ENCODE assay signal across 3 cellular contexts in genomic region chr10:69941730-69942129, GRCh38.
TF ChIP-seq lines count a peak whose summit lies in the region.

No MANE protein-coding gene starts in this region.

TF ChIP-seq in HepG2, 621 proteins besides CTCF, POLR2A, EP300 and RAD21:
- TF ChIP-seq ZNF879 (CRISPR knock-in tag; IDR thresholded peaks at IDR 0.05) (no peak), RERE (CRISPR knock-in tag; IDR thresholded peaks at IDR 0.05; ENCODE audit: low read depth) (no peak), HNRNPUL1 (IDR thresholded peaks at IDR 0.05; ENCODE audit: low read depth, low read length) (no peak), ATF7 (IDR thresholded peaks at IDR 0.05) (no peak), ATF7 (CRISPR knock-in tag; IDR thresholded peaks at IDR 0.05) (no peak), MXD4 (CRISPR knock-in tag; IDR thresholded peaks at IDR 0.05) (no peak), PRDM4 (CRISPR knock-in tag; IDR thresholded peaks at IDR 0.05; ENCODE audit: borderline replicate concordance) (no peak)

TF ChIP-seq in IMR-90, 13 proteins besides CTCF, POLR2A, EP300 and RAD21:
- TF ChIP-seq BHLHE40 (IDR thresholded peaks at IDR 0.05; ENCODE audit: low read depth, low read length), result no peak
- no peak for TF ChIP-seq MXI1 (IDR thresholded peaks at IDR 0.05; ENCODE audit: borderline replicate concordance, low read depth, low read length)
- no peak for TF ChIP-seq FOS (IDR thresholded peaks at IDR 0.05; ENCODE audit: low read depth, low read length)
- no peak for TF ChIP-seq RFX5 (IDR thresholded peaks at IDR 0.05; ENCODE audit: low read depth, low read length)
- no peak for TF ChIP-seq CEBPB (IDR thresholded peaks at IDR 0.05; ENCODE audit: low read depth, low read length)
- TF ChIP-seq MAZ (IDR thresholded peaks at IDR 0.05; ENCODE audit: borderline replicate concordance, low read depth, low read length), result no peak
- TF ChIP-seq USF2 (IDR thresholded peaks at IDR 0.05; ENCODE audit: low read depth, low read length), result no peak
- no peak for TF ChIP-seq ELK1 (IDR thresholded peaks at IDR 0.05; ENCODE audit: borderline replicate concordance, low read depth, low read length)
- no peak for TF ChIP-seq NFE2L2 (IDR thresholded peaks at IDR 0.05; ENCODE audit: low read depth, low read length)
- no peak for TF ChIP-seq SMC3 (IDR thresholded peaks at IDR 0.05; ENCODE audit: low read depth, low read length)
- TF ChIP-seq MAFK (IDR thresholded peaks at IDR 0.05; ENCODE audit: low read depth, low read length), result no peak
- TF ChIP-seq RCOR1 (IDR thresholded peaks at IDR 0.05; ENCODE audit: insufficient replicate concordance, low read length), result no peak

TF ChIP-seq in H1, 55 proteins besides CTCF, POLR2A, EP300 and RAD21:
- TF ChIP-seq TCF12 (IDR thresholded peaks at IDR 0.05; ENCODE audit: low read depth, low read length) (no peak), BRCA1 (IDR thresholded peaks at IDR 0.05; ENCODE audit: low read depth, low read length) (no peak), YY1 (IDR thresholded peaks at IDR 0.05; ENCODE audit: low read depth, low read length) (no peak), TAF1 (IDR thresholded peaks at IDR 0.05; ENCODE audit: low read depth, low read length) (no peak), NANOG (IDR thresholded peaks at IDR 0.05; ENCODE audit: insufficient read depth, low read depth, low read length, poor library complexity, severe bottlenecking) (no peak), HDAC6 (IDR thresholded peaks at IDR 0.05; ENCODE audit: low read depth, low read length) (no peak), SIX5 (IDR thresholded peaks at IDR 0.05; ENCODE audit: low read depth, low read length) (no peak), CHD2 (IDR thresholded peaks at IDR 0.05; ENCODE audit: low read length) (no peak), MAFK (IDR thresholded peaks at IDR 0.05; ENCODE audit: low read depth, low read length) (no peak), KDM4A (IDR thresholded peaks at IDR 0.05; ENCODE audit: low read depth, low read length, severe bottlenecking) (no peak)
